ENCODE assay signal across 10 cellular contexts in the genomic region with DNA sequence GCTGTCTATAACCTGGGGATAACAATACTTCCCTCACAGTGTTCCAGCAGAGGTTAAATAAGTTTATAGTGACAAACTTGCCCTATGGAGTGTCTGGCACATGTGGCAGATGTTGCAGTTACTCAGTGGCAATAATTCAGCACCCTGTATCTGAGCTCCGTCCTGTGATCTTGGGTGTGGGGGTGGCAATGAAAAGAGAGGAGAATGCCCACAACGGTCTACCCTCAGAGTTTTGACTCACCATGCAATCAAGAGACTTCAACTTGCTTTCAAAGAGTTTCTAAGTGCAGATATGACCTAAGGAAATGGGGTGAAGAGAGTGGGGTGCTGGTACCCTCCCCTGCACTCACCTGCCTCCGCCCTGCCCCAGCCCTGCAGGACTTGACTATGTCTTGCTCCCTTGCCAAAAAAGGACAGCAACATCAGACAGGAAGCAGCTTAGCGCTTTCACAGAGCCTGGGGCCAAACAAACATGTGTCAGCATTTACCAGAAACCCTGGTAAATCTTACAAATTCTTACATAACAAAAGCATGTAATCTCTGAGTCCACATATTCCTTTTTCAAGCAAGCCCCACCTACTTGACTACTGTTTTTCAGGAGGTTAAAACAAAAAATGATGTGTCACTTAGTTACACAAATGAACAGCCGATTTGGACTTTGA.
DNase-seq lines count a peak whose midpoint lies in the region; ATAC-seq, FAIRE-seq and TF ChIP-seq lines count a peak whose summit lies in the region.
"Had no signal": no experiment of that assay in that cellular context is flagged by ENCODE, and none has a peak within 500 bp of the region (broad histone marks: within the 10 kb centered on the region; RNA-seq: fewer than 3 reads in every experiment).

No MANE protein-coding gene starts in this region.

- H3K9me3 Mint-ChIP-seq in activated CD4-positive, alpha-beta T cell treated with anti-CD3 and anti-CD28 coated beads for 36 hours (ENCODE audit: low read depth) = no peaks in the 10 kb centered on the region
- no peaks in the 10 kb centered on the region for H3K9me3 Mint-ChIP-seq in astrocyte (ENCODE audit: unreplicated experiment)
- no peaks in the 10 kb centered on the region for H3K9me3 Mint-ChIP-seq in type B pancreatic cell
- no peaks in the 10 kb centered on the region for H3K9me3 Mint-ChIP-seq in stimulated activated naive B cell treated with anti-CD40 and anti-IgM and Interleukin-4, amounts not matched to agents 10 μg/mL and 1 μg/mL and 100 μg/mL, for 72 hours

- peaks cover 13% of the 10 kb centered on the region for H3K27me3 Mint-ChIP-seq in activated CD4-positive, alpha-beta T cell treated with anti-CD3 and anti-CD28 coated beads for 36 hours
- no peaks in the 10 kb centered on the region for H3K27me3 Mint-ChIP-seq in astrocyte (ENCODE audit: low read depth, unreplicated experiment)
- H3K27me3 Mint-ChIP-seq in type B pancreatic cell = no peaks in the 10 kb centered on the region
- peaks cover 0 to 5% of the 10 kb centered on the region in 2 donors for H3K27me3 Mint-ChIP-seq in stimulated activated naive B cell treated with anti-CD40 and anti-IgM and Interleukin-4, amounts not matched to agents 10 μg/mL and 1 μg/mL and 100 μg/mL, for 72 hours

- no peak for DNase-seq in activated CD4-positive, alpha-beta T cell treated with anti-CD3 and anti-CD28 coated beads for 36 hours
- DNase-seq in activated CD4-positive, alpha-beta T cell treated with anti-CD3 and anti-CD28 coated beads, Interleukin-2, amount 50 U/mL, for 4 hours = no peak
- DNase-seq in astrocyte (ENCODE audit: low read depth) (peak; percentile 94), type B pancreatic cell (ENCODE audit: extremely low spot score, unreplicated experiment) (no peak)
- no peak for DNase-seq in stimulated activated naive B cell treated with anti-CD40 and anti-IgM and Interleukin-4, amounts not matched to agents 10 μg/mL and 1 μg/mL and 100 μg/mL, for 72 hours
- no peak for DNase-seq in activated T-cell treated with anti-CD3 and anti-CD28 coated beads, Interleukin-2, amount 50 U/mL, for 1 hour
- DNase-seq: NCI-H187 had no signal

- POLR2A ChIA-PET in activated CD4-positive, alpha-beta T cell treated with anti-CD3 and anti-CD28 coated beads for 36 hours (lab: Charles Lee) = no interaction called here

- H3K9me3 ChIP-seq in astrocyte (ENCODE audit: insufficient read depth, low read depth, low read length) (no peaks in the 10 kb centered on the region), iPS-20b (ENCODE audit: insufficient read depth, low read depth, low read length) (no peaks in the 10 kb centered on the region)
- H3K9me3 ChIP-seq: BLaER1 treated with 17β-estradiol and CSF1 and Interleukin-3, amounts not matched to agents 10 nM and 100 nM had no signal

- H3K9ac ChIP-seq in astrocyte (ENCODE audit: low read length) (no peak overlapping the region), iPS-20b (ENCODE audit: low read depth, low read length) (0 out of 2 replicates have a peak overlapping the region, but pooled peaks have one; percentile 13)

- peak overlapping the region; percentile 21 for H3K4me2 ChIP-seq in astrocyte (ENCODE audit: low read length)

- H3K27ac Mint-ChIP-seq in activated CD4-positive, alpha-beta T cell treated with anti-CD3 and anti-CD28 coated beads for 36 hours = no peak overlapping the region
- H3K27ac Mint-ChIP-seq in astrocyte (ENCODE audit: unreplicated experiment) = peak overlapping the region; percentile 29
- peak overlapping the region; percentile 92 for H3K27ac Mint-ChIP-seq in type B pancreatic cell
- no peak overlapping the region for H3K27ac Mint-ChIP-seq in stimulated activated naive B cell treated with anti-CD40 and anti-IgM and Interleukin-4, amounts not matched to agents 10 μg/mL and 1 μg/mL and 100 μg/mL, for 72 hours

- no peaks in the 10 kb centered on the region for H4K20me1 ChIP-seq in astrocyte (ENCODE audit: insufficient read depth, low read length)
- H4K20me1 ChIP-seq: BLaER1 treated with 17β-estradiol and CSF1 and Interleukin-3, amounts not matched to agents 10 nM and 100 nM had no signal

- no peaks in the 10 kb centered on the region for H3K36me3 ChIP-seq in astrocyte (ENCODE audit: insufficient read depth, low read length)
- H3K36me3 ChIP-seq in iPS-20b (ENCODE audit: insufficient read depth, low read depth, low read length) = no peaks in the 10 kb centered on the region
- H3K36me3 ChIP-seq: BLaER1 treated with 17β-estradiol and CSF1 and Interleukin-3, amounts not matched to agents 10 nM and 100 nM had no signal

- no peak for TF ChIP-seq CTCF in astrocyte (IDR thresholded peaks at IDR 0.05; ENCODE audit: insufficient read depth, low read depth, low read length)
- TF ChIP-seq CTCF in type B pancreatic cell (conservative IDR thresholded peaks at IDR 0.05) = no peak

- H3K4me3 ChIP-seq in astrocyte (ENCODE audit: insufficient read depth, low read depth, low read length) (no peak overlapping the region), iPS-20b (ENCODE audit: low read length) (no peak overlapping the region)
- H3K4me3 ChIP-seq: BLaER1 treated with 17β-estradiol and CSF1 and Interleukin-3, amounts not matched to agents 10 nM and 100 nM had no signal

- H3K4me1 ChIP-seq in astrocyte (ENCODE audit: insufficient read depth, low read length) (peaks cover 21% of the 10 kb centered on the region), iPS-20b (ENCODE audit: insufficient read depth, low read length) (peaks cover 34% of the 10 kb centered on the region)

- peak; percentile 33 for ATAC-seq in activated CD4-positive, alpha-beta T cell treated with anti-CD3 and anti-CD28 coated beads for 36 hours
- ATAC-seq in HG03108 (IDR thresholded peaks at IDR 0.05; ENCODE audit: unreplicated experiment) = no peak
- no peak for ATAC-seq in stimulated activated naive B cell treated with anti-CD40 and anti-IgM and Interleukin-4, amounts not matched to agents 10 μg/mL and 1 μg/mL and 100 μg/mL, for 72 hours (replicated peaks)

- no peaks in the 10 kb centered on the region for H3K27me3 ChIP-seq in astrocyte (ENCODE audit: insufficient read depth, low read length)
- H3K27me3 ChIP-seq in iPS-20b (ENCODE audit: insufficient read depth, low read length) = no peaks in the 10 kb centered on the region
- H3K27me3 ChIP-seq: BLaER1 treated with 17β-estradiol and CSF1 and Interleukin-3, amounts not matched to agents 10 nM and 100 nM had no signal

- H3K4me3 Mint-ChIP-seq in activated CD4-positive, alpha-beta T cell treated with anti-CD3 and anti-CD28 coated beads for 36 hours = no peak overlapping the region
- H3K4me3 Mint-ChIP-seq in astrocyte (ENCODE audit: unreplicated experiment) (no peak overlapping the region), type B pancreatic cell (peak overlapping the region; percentile 50)
- no peak overlapping the region for H3K4me3 Mint-ChIP-seq in stimulated activated naive B cell treated with anti-CD40 and anti-IgM and Interleukin-4, amounts not matched to agents 10 μg/mL and 1 μg/mL and 100 μg/mL, for 72 hours

- CTCF ChIA-PET in activated CD4-positive, alpha-beta T cell treated with anti-CD3 and anti-CD28 coated beads for 36 hours (lab: Charles Lee) = no interaction called here

- H2AFZ ChIP-seq in astrocyte (ENCODE audit: low read depth, low read length) = no peak overlapping the region

- intact Hi-C loops in activated CD4-positive, alpha-beta T cell treated with anti-CD3 and anti-CD28 coated beads for 36 hours (cut with DNase I, micrococcal nuclease) = no loop called here

- FAIRE-seq in astrocyte (lab: Jason Lieb, UNC) = no peak

- H3K27ac ChIP-seq in astrocyte (ENCODE audit: low read depth, low read length) (peak overlapping the region; percentile 52), iPS-20b (ENCODE audit: low read length) (no peak overlapping the region)

- no peaks in the 10 kb centered on the region for H3K4me1 Mint-ChIP-seq in activated CD4-positive, alpha-beta T cell treated with anti-CD3 and anti-CD28 coated beads for 36 hours
- peaks cover 13% of the 10 kb centered on the region for H3K4me1 Mint-ChIP-seq in astrocyte (ENCODE audit: low read depth, unreplicated experiment)
- peaks cover 27% of the 10 kb centered on the region for H3K4me1 Mint-ChIP-seq in type B pancreatic cell (ENCODE audit: unreplicated experiment)
- no peaks in the 10 kb centered on the region for H3K4me1 Mint-ChIP-seq in stimulated activated naive B cell treated with anti-CD40 and anti-IgM and Interleukin-4, amounts not matched to agents 10 μg/mL and 1 μg/mL and 100 μg/mL, for 72 hours

- H3K79me2 ChIP-seq in astrocyte (ENCODE audit: insufficient read depth, low read length) = no peaks in the 10 kb centered on the region

- no peaks in the 10 kb centered on the region for H3K36me3 Mint-ChIP-seq in activated CD4-positive, alpha-beta T cell treated with anti-CD3 and anti-CD28 coated beads for 36 hours (ENCODE audit: low read depth)
- H3K36me3 Mint-ChIP-seq in astrocyte (ENCODE audit: low read depth, unreplicated experiment) (no peaks in the 10 kb centered on the region), type B pancreatic cell (no peaks in the 10 kb centered on the region)
- H3K36me3 Mint-ChIP-seq in stimulated activated naive B cell treated with anti-CD40 and anti-IgM and Interleukin-4, amounts not matched to agents 10 μg/mL and 1 μg/mL and 100 μg/mL, for 72 hours = no peaks in the 10 kb centered on the region

Comparison
In these comparisons a context has a peak if more than half of its experiments do, and no peak if none do; other contexts are left out.
1. H3K27ac Mint-ChIP-seq: peak in astrocyte (single experiment) and type B pancreatic cell (single experiment); none in activated CD4-positive, alpha-beta T cell treated with anti-CD3 and anti-CD28 coated beads for 36 hours (single experiment) and stimulated activated naive B cell treated with anti-CD40 and anti-IgM and Interleukin-4, amounts not matched to agents 10 μg/mL and 1 μg/mL and 100 μg/mL, for 72 hours (single experiment).